In genomic region chr15:40564591-40565332, GRCh38 we compare ENCODE assay signal across 1 cellular context.
A peak's percentile ranks its signal among the peaks of the same experiment; 100 is the strongest.
TF ChIP-seq lines count a peak whose summit lies in the region.

Gene CCDC32 (minus strand): TSS chr15:40565042. CDS start chr15:40563015, 2,027 bp downstream.

TF ChIP-seq in GM12878, 131 proteins besides CTCF, POLR2A, EP300 and RAD21 (continued from another document and continues in another):
- TF ChIP-seq E2F8 (IDR thresholded peaks at IDR 0.05; ENCODE audit: low read depth, partially characterized antibody) (no peak), SIX5 (IDR thresholded peaks at IDR 0.05; ENCODE audit: low read depth, low read length, severe bottlenecking) (no peak), SMARCA5 (IDR thresholded peaks at IDR 0.05) (peak; percentile 66; the same call in 1 of the 2 replicates), KAT2A (conservative IDR thresholded peaks at IDR 0.05; ENCODE audit: control insufficient read depth, low read depth, low read length) (no peak), BCLAF1 (IDR thresholded peaks at IDR 0.05) (no peak), USF2 (IDR thresholded peaks at IDR 0.05; ENCODE audit: borderline replicate concordance, low read depth, low read length) (peak; percentile 96), PKNOX1 (IDR thresholded peaks at IDR 0.05) (peak; percentile 85), DPF2 (IDR thresholded peaks at IDR 0.05) (peak; percentile 40; the same call in 1 of the 2 replicates), CHD4 (IDR thresholded peaks at IDR 0.05) (no peak), NFIC (IDR thresholded peaks at IDR 0.05; ENCODE audit: low read depth, low read length) (no peak), MAX (IDR thresholded peaks at IDR 0.05; ENCODE audit: low read depth, low read length) (peak; percentile 97), ETV6 (conservative IDR thresholded peaks at IDR 0.05 in 1 of 2, IDR thresholded peaks at IDR 0.05 in 1 of 2; ENCODE audit: borderline replicate concordance in 1 of 2, low read depth in 1 of 2) (no peak), CBX5 (IDR thresholded peaks at IDR 0.05; ENCODE audit: low read depth) (no peak), MTA3 (IDR thresholded peaks at IDR 0.05; ENCODE audit: borderline replicate concordance, low read length) (no peak), YY1 (IDR thresholded peaks at IDR 0.05; ENCODE audit: low read depth, low read length) (no peak), IRF3 (IDR thresholded peaks at IDR 0.05) (peak; percentile 48; the same call in 1 of the 2 replicates), MEF2A (IDR thresholded peaks at IDR 0.05; ENCODE audit: insufficient read depth, low read depth, low read length) (no peak), EZH2 (IDR thresholded peaks at IDR 0.05; ENCODE audit: borderline replicate concordance, control insufficient read depth, low read depth, low read length) (no peak), MEF2B (IDR thresholded peaks at IDR 0.05; ENCODE audit: partially characterized antibody, poor library complexity, severe bottlenecking) (no peak), HCFC1 (IDR thresholded peaks at IDR 0.05; ENCODE audit: low read length) (no peak), ZBED1 (IDR thresholded peaks at IDR 0.05; ENCODE audit: borderline replicate concordance) (no peak), POLR2AphosphoS5 (IDR thresholded peaks at IDR 0.05; ENCODE audit: low read length) (peak; percentile 95), ZZZ3 (IDR thresholded peaks at IDR 0.05; ENCODE audit: control insufficient read depth, insufficient read length, low read depth) (no peak), JUND (IDR thresholded peaks at IDR 0.05; ENCODE audit: low read depth, low read length) (0 out of 2 replicates have a peak, but pooled peaks have one; percentile 2), ATF2 (IDR thresholded peaks at IDR 0.05; ENCODE audit: low read length) (no peak), ZNF622 (IDR thresholded peaks at IDR 0.05) (no peak), NKRF (conservative IDR thresholded peaks at IDR 0.05) (peak; percentile 65; the same call in 1 of the 2 replicates), MXI1 (IDR thresholded peaks at IDR 0.05; ENCODE audit: low read depth, low read length) (peak; percentile 78), KDM1A (IDR thresholded peaks at IDR 0.05; ENCODE audit: borderline replicate concordance) (no peak), TBL1XR1 (IDR thresholded peaks at IDR 0.05; ENCODE audit: low read depth, low read length) (peak; percentile 33; the same call in 1 of the 2 replicates), RELB (IDR thresholded peaks at IDR 0.05; ENCODE audit: low read depth) (peak; percentile 65), NR2C2 (IDR thresholded peaks at IDR 0.05; ENCODE audit: borderline replicate concordance, control insufficient read depth, insufficient read length, low read depth) (no peak), RBBP5 (conservative IDR thresholded peaks at IDR 0.05) (no peak), SIN3A (IDR thresholded peaks at IDR 0.05; ENCODE audit: low read depth, low read length) (no peak), RAD51 (IDR thresholded peaks at IDR 0.05) (peak; percentile 98), NFXL1 (IDR thresholded peaks at IDR 0.05; ENCODE audit: borderline replicate concordance) (no peak), RFX5 (IDR thresholded peaks at IDR 0.05; ENCODE audit: low read depth, low read length) (peak; percentile 85), ZNF384 (IDR thresholded peaks at IDR 0.05; ENCODE audit: borderline replicate concordance, low read depth, low read length) (no peak), BACH1 (IDR thresholded peaks at IDR 0.05; ENCODE audit: borderline replicate concordance) (peak; percentile 49), CREB1 (IDR thresholded peaks at IDR 0.05; ENCODE audit: low read depth) (peak; percentile 89), SRF (IDR thresholded peaks at IDR 0.05; ENCODE audit: low read depth in 2 of 2, low read length in 2 of 2) (no peak), RCOR1 (conservative IDR thresholded peaks at IDR 0.05; ENCODE audit: low read depth, low read length) (no peak), SMAD5 (IDR thresholded peaks at IDR 0.05; ENCODE audit: low read depth) (peak; percentile 82; the same call in 1 of the 2 replicates), PAX5 (IDR thresholded peaks at IDR 0.05; ENCODE audit: borderline replicate concordance, low read depth, low read length) (no peak), NFYA (IDR thresholded peaks at IDR 0.05; ENCODE audit: borderline replicate concordance, low read depth, low read length) (no peak; the same call in 1 of the 2 replicates), USF1 (IDR thresholded peaks at IDR 0.05; ENCODE audit: borderline replicate concordance, extremely low read length, insufficient read depth, low read depth, low read length) (peak; percentile 99), CREM (IDR thresholded peaks at IDR 0.05; ENCODE audit: low read depth) (peak; percentile 69), IKZF1 (conservative IDR thresholded peaks at IDR 0.05) (peak; percentile 76; the same call in 1 of the 2 replicates), FOXM1 (IDR thresholded peaks at IDR 0.05; ENCODE audit: low read depth, low read length) (no peak), MYB (IDR thresholded peaks at IDR 0.05; ENCODE audit: borderline replicate concordance, low read depth, low read length) (no peak), TCF12 (IDR thresholded peaks at IDR 0.05; ENCODE audit: low read depth, low read length) (no peak), ASH2L (IDR thresholded peaks at IDR 0.05; ENCODE audit: borderline replicate concordance, low read depth) (no peak), NBN (IDR thresholded peaks at IDR 0.05) (0 out of 2 replicates have a peak, but pooled peaks have one; percentile 52)
